In the genomic region with DNA sequence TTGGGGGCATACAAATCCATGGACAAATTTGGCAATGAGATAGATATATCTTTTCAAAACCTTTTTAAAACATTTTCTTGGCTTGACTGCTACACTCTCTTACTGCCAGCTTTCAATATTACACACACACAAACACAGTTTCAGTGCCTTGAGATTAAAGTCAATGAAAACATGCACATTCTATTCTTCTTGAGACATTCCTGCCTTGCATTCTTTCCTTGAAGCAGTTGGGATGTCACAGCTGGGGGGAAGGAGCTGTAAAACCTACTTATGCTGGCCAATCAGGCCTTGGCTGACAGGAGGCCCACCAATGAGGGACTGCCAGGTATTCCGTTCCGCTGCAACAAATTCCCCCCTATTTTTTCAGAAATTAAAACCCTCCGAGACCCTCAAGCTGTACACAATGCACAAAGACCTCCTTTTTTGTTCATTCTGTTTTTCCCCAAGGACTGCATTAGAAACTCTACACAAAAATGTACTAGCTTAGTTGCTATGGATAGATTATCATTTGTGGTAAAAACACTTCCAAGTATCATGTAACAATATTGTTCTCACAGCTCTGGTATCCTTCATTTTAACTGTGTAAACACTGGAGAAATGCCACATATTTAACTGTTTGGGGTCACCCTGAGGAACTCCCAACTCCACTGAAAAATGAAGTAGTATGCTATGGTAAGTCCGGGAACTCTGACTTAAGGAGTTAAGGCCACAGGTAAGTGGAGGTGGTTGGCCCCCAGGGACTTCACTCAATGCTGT, we compare ENCODE assay signal across 11 cellular contexts. TPM values are rescaled to one million over a fixed set of nuclear protein-coding genes. Genes with fewer than 3 reads are reported as not detected.
DNase-seq lines count a peak whose midpoint lies in the region; ATAC-seq, FAIRE-seq and TF ChIP-seq lines count a peak whose summit lies in the region.
"Had no signal": no experiment of that assay in that cellular context is flagged by ENCODE, and none has a peak within 500 bp of the region (broad histone marks: within the 10 kb centered on the region; RNA-seq: fewer than 3 reads in every experiment).

No MANE protein-coding gene starts in this region.

- H3K4me1 ChIP-seq in kidney (ENCODE audit: control insufficient read depth in 1 of 2, insufficient read depth in 1 of 2, low read depth in 1 of 2, low read length in 2 of 2) (peaks cover 30 to 32% of the 10 kb centered on the region in 2 donors), stomach (peaks cover 5 to 67% (median 43%) of the 10 kb centered on the region in 4 donors)
- H3K4me1 ChIP-seq in CD4-positive, alpha-beta memory T cell (ENCODE audit: insufficient read depth, low read length), result no peaks in the 10 kb centered on the region

- CTCF ChIA-PET in CD4-positive, alpha-beta memory T cell (lab: Charles Lee; ENCODE audit: partially characterized antibody), result interaction anchor here (2.4 kb wide), 1 partner anchor 11 kb away, joined by 7 read pairs; no protein-coding TSS in a partner anchor

- peaks cover 10 to 22% of the 10 kb centered on the region in 2 donors for H3K27me3 Mint-ChIP-seq in CD4-positive, alpha-beta memory T cell
- H3K27me3 Mint-ChIP-seq: activated naive CD8-positive, alpha-beta T cell had no signal

- no peaks in the 10 kb centered on the region for H3K36me3 ChIP-seq in kidney (ENCODE audit: control insufficient read depth in 1 of 2, insufficient read depth in 2 of 2, low read length in 2 of 2)
- H3K36me3 ChIP-seq in stomach, result peaks cover 0 to 9% (median 2%) of the 10 kb centered on the region in 4 donors
- H3K36me3 ChIP-seq in CD4-positive, alpha-beta memory T cell (ENCODE audit: insufficient read depth, low read length), result no peaks in the 10 kb centered on the region

- POLR2A ChIA-PET in CD4-positive, alpha-beta memory T cell (lab: Charles Lee; ENCODE audit: partially characterized antibody), result no interaction called here

- DNase-seq in HS-27A (ENCODE audit: low read depth) (peak; percentile 53), choroid plexus epithelial cell (ENCODE audit: low read depth) (peak; percentile 97), kidney (no peak), stomach (no peak), T-helper 1 cell (no peak)
- DNase-seq in CD4-positive, alpha-beta memory T cell, result no peak
- no peak for DNase-seq in activated T-cell treated with anti-CD3 and anti-CD28 coated beads, Interleukin-2, amount 50 U/mL, for 48 hours
- DNase-seq: NCI-H748 treated with DMSO at 0.1 percent for 48 hours had no signal

- intact Hi-C loops in kidney (cut with DNase I) (no loop called here), stomach (cut with DNase I; ENCODE audit: low total_unique reads) (no loop called here)
- intact Hi-C loops in CD4-positive, alpha-beta memory T cell (cut with micrococcal nuclease), result no loop called here

- TF ChIP-seq CTCF in choroid plexus epithelial cell (conservative IDR thresholded peaks at IDR 0.05; ENCODE audit: low read depth, low read length) (no peak), kidney (IDR thresholded peaks at IDR 0.05; ENCODE audit: borderline replicate concordance, extremely low read depth, insufficient read depth) (no peak), stomach (IDR thresholded peaks at IDR 0.05) (no peak)

- H3K9me3 Mint-ChIP-seq in CD4-positive, alpha-beta memory T cell, result no peaks in the 10 kb centered on the region
- H3K9me3 Mint-ChIP-seq: IgD-negative memory B cell had no signal

- no peak overlapping the region for H3K4me3 Mint-ChIP-seq in CD4-positive, alpha-beta memory T cell
- H3K4me3 Mint-ChIP-seq: activated naive CD8-positive, alpha-beta T cell; IgD-negative memory B cell had no signal

- TF ChIP-seq POLR2A in stomach (IDR thresholded peaks at IDR 0.05), result no peak

- no peaks in the 10 kb centered on the region for H3K36me3 Mint-ChIP-seq in CD4-positive, alpha-beta memory T cell
- H3K36me3 Mint-ChIP-seq: activated naive CD8-positive, alpha-beta T cell; IgD-negative memory B cell had no signal

- ATAC-seq in GM19463 (IDR thresholded peaks at IDR 0.05; ENCODE audit: unreplicated experiment), result no peak

- TF ChIP-seq EP300 in stomach (IDR thresholded peaks at IDR 0.05), result no peak

- H3K9ac ChIP-seq in kidney (ENCODE audit: low read length in 2 of 2), result no peak overlapping the region

- H3K4me3 ChIP-seq in choroid plexus epithelial cell (ENCODE audit: low read depth, low read length) (no peak overlapping the region), kidney (ENCODE audit: low read length in 2 of 2) (no peak overlapping the region), stomach (no peak overlapping the region)
- no peak overlapping the region for H3K4me3 ChIP-seq in CD4-positive, alpha-beta memory T cell (ENCODE audit: low read length in 2 of 2)

- H3K27ac Mint-ChIP-seq in CD4-positive, alpha-beta memory T cell, result no peak overlapping the region
- H3K27ac Mint-ChIP-seq: activated naive CD8-positive, alpha-beta T cell; IgD-negative memory B cell had no signal

- FAIRE-seq in kidney (lab: Jason Lieb, UNC), result no peak

- H3K9me3 ChIP-seq in kidney (ENCODE audit: control insufficient read depth in 1 of 2, low read length in 2 of 2), result no peaks in the 10 kb centered on the region
- no peaks in the 10 kb centered on the region for H3K9me3 ChIP-seq in stomach
- no peaks in the 10 kb centered on the region for H3K9me3 ChIP-seq in CD4-positive, alpha-beta memory T cell (ENCODE audit: control insufficient read depth in 1 of 2, low read length in 2 of 2)

- peak overlapping the region; percentile 8 to 38 for H3K27ac ChIP-seq in kidney (ENCODE audit: low read depth in 2 of 2, low read length in 2 of 2)
- H3K27ac ChIP-seq in stomach, result peak overlapping the region in 4 of 5 donors; percentile 37 to 52 (median 46)
- H3K27ac ChIP-seq in CD4-positive, alpha-beta memory T cell (ENCODE audit: low read depth, low read length), result no peak overlapping the region

- 71 to 88% (median 81%) methylated on average over 4 of the region's 4 CpGs for WGBS in stomach, 5 donors

- no peaks in the 10 kb centered on the region for H3K4me1 Mint-ChIP-seq in CD4-positive, alpha-beta memory T cell
- H3K4me1 Mint-ChIP-seq: IgD-negative memory B cell had no signal

- no peaks in the 10 kb centered on the region for H3K27me3 ChIP-seq in stomach
- no peaks in the 10 kb centered on the region for H3K27me3 ChIP-seq in CD4-positive, alpha-beta memory T cell (ENCODE audit: insufficient read depth, low read length)

RNA-seq across cellular contexts. Expression of a gene that starts 18.5 kb away (rescaled TPM):
- 193 TPM for total RNA-seq in kidney
- 31.1 TPM for polyA plus RNA-seq in kidney (ENCODE audit: insufficient read depth, low read depth, low replicate concordance)
- 100 to 1,000 TPM in 4 of 5 donors, 10 to 100 TPM in 1; 89.2 to 946 (median 117) TPM for total RNA-seq in stomach
- 10 to 100 TPM; 14.2 to 20.4 (median 15.8) TPM for polyA plus RNA-seq in stomach
- total RNA-seq in CD4-positive, alpha-beta memory T cell, result under 1 TPM in 1 of 2 experiments, not detected in 1; 0.47 TPM
- not detected for polyA plus RNA-seq in CD4-positive, alpha-beta memory T cell
- polyA plus RNA-seq: IgD-negative memory B cell had no signal

Comparison
In these comparisons a context has a peak if more than half of its experiments do, and no peak if none do; other contexts are left out.
1. DNase-seq: peak in HS-27A (single experiment) and choroid plexus epithelial cell (single experiment); none in kidney (single experiment), stomach (single experiment), CD4-positive, alpha-beta memory T cell (0 of 5), T-helper 1 cell (0 of 5) and activated T-cell treated with anti-CD3 and anti-CD28 coated beads, Interleukin-2, amount 50 U/mL, for 48 hours (0 of 2).
2. RNA of a gene that starts 18.5 kb away (total RNA-seq): 193 TPM in kidney (single experiment) and 89.2 to 946 TPM in stomach; 0.47 TPM in CD4-positive, alpha-beta memory T cell; every median in the first group is over 10 times any median in the second.